ENCODE assay signal across 29 cellular contexts in genomic region chr9:110187126-110187525, GRCh38. TPM values are rescaled to one million over a fixed set of nuclear protein-coding genes. Genes with fewer than 3 reads are reported as not detected.
"Had no signal": no experiment of that assay in that cellular context is flagged by ENCODE, and none has a peak within 500 bp of the region (broad histone marks: within the 10 kb centered on the region; RNA-seq: fewer than 3 reads in every experiment).

No MANE protein-coding gene starts in this region.

- H3K4me1 ChIP-seq: SJSA1 had no signal

- H3K9me3 ChIP-seq: SJSA1 had no signal

- H3K27me3 ChIP-seq: brain microvascular endothelial cell had no signal

- H3K9me3 Mint-ChIP-seq: activated CD4-positive, alpha-beta memory T cell treated with anti-CD3 and anti-CD28 coated beads, Interleukin-2, amount 10 ng/mL, durations not matched to agents 7 days and 5 days; activated naive CD4-positive, alpha-beta T cell treated with anti-CD3 and anti-CD28 coated beads, Interleukin-2, amount 10 ng/mL, durations not matched to agents 7 days and 5 days; activated naive CD8-positive, alpha-beta T cell treated with anti-CD3 and anti-CD28 coated beads for 36 hours; activated T-helper 17 cell treated with anti-CD3 and anti-CD28 coated beads, Interleukin-2, amount 50 U/mL, for 72 hours; IgD-negative memory B cell; T-helper 1 cell treated with Interleukin-12 subunit alpha and Interleukin-12 subunit beta and Interleukin-4 antibody, amounts not matched to agents 30 μg/mL and 1 μg/mL, for 36 hours had no signal

- H3K4me1 Mint-ChIP-seq: activated CD4-positive, alpha-beta T cell treated with anti-CD3 and anti-CD28 coated beads for 36 hours; activated naive CD8-positive, alpha-beta T cell treated with anti-CD3 and anti-CD28 coated beads for 36 hours; activated T-helper 17 cell treated with anti-CD3 and anti-CD28 coated beads, Interleukin-2, amount 50 U/mL, for 72 hours had no signal

- H3K27ac ChIP-seq: brain microvascular endothelial cell, SJSA1, WERI-Rb-1 had no signal

- ATAC-seq: activated CD4-positive, alpha-beta T cell treated with anti-CD3 and anti-CD28 coated beads for 36 hours; activated T-helper 17 cell treated with anti-CD3 and anti-CD28 coated beads, Interleukin-2, amount 50 U/mL, for 72 hours; Panc1 had no signal

- H3K4me3 Mint-ChIP-seq: activated CD4-positive, alpha-beta memory T cell treated with anti-CD3 and anti-CD28 coated beads, Interleukin-2, amount 10 ng/mL, durations not matched to agents 7 days and 5 days; activated CD4-positive, alpha-beta T cell treated with anti-CD3 and anti-CD28 coated beads for 36 hours; activated naive CD4-positive, alpha-beta T cell treated with anti-CD3 and anti-CD28 coated beads, Interleukin-2, amount 10 ng/mL, durations not matched to agents 7 days and 5 days; activated naive CD8-positive, alpha-beta T cell treated with anti-CD3 and anti-CD28 coated beads for 36 hours; activated T-helper 17 cell treated with anti-CD3 and anti-CD28 coated beads, Interleukin-2, amount 50 U/mL, for 72 hours; IgD-negative memory B cell; T-helper 1 cell treated with Interleukin-12 subunit alpha and Interleukin-12 subunit beta and Interleukin-4 antibody, amounts not matched to agents 30 μg/mL and 1 μg/mL, for 36 hours had no signal

- H3K27me3 Mint-ChIP-seq: activated CD4-positive, alpha-beta T cell treated with anti-CD3 and anti-CD28 coated beads for 36 hours; activated naive CD8-positive, alpha-beta T cell treated with anti-CD3 and anti-CD28 coated beads for 36 hours; activated T-helper 17 cell treated with anti-CD3 and anti-CD28 coated beads, Interleukin-2, amount 50 U/mL, for 72 hours; IgD-negative memory B cell had no signal

- H3K4me3 ChIP-seq: SJSA1 had no signal

- DNase-seq: activated CD4-positive, alpha-beta memory T cell treated with anti-CD3 and anti-CD28 coated beads, Interleukin-2, amount 10 ng/mL, durations not matched to agents 7 days and 5 days; activated CD4-positive, alpha-beta T cell treated with anti-CD3 and anti-CD28 coated beads for 36 hours; activated CD4-positive, alpha-beta T cell treated with anti-CD3 and anti-CD28 coated beads, Interleukin-2, amount 50 U/mL, for 1 hour; activated gamma-delta T cell; activated naive CD4-positive, alpha-beta T cell treated with anti-CD3 and anti-CD28 coated beads, Interleukin-2, amount 10 ng/mL, durations not matched to agents 7 days and 5 days; activated naive CD8-positive, alpha-beta T cell treated with anti-CD3 and anti-CD28 coated beads for 36 hours; activated T-cell treated with anti-CD3 and anti-CD28 coated beads for 4 hours; activated T-cell treated with anti-CD3 and anti-CD28 coated beads, Interleukin-2, amount 50 U/mL, for 48 hours; brain microvascular endothelial cell; KG1; NCI-H1092; NCI-H1417; NCI-H2029; NCI-H510A treated with DMSO at 0.1 percent for 48 hours; NCI-H69; NK-92 treated with Interleukin-12 subunit alpha and Interleukin-12 subunit beta, amount 100 ng/mL, for 24 hours; OCI-M1; RPMI8226; SHP77; T-helper 9 cell; WERI-Rb-1 had no signal

- H3K36me3 Mint-ChIP-seq: activated naive CD4-positive, alpha-beta T cell treated with anti-CD3 and anti-CD28 coated beads, Interleukin-2, amount 10 ng/mL, durations not matched to agents 7 days and 5 days; activated naive CD8-positive, alpha-beta T cell treated with anti-CD3 and anti-CD28 coated beads for 36 hours had no signal

- H3K27ac Mint-ChIP-seq: activated CD4-positive, alpha-beta memory T cell treated with anti-CD3 and anti-CD28 coated beads, Interleukin-2, amount 10 ng/mL, durations not matched to agents 7 days and 5 days; activated CD4-positive, alpha-beta T cell treated with anti-CD3 and anti-CD28 coated beads for 36 hours; activated naive CD4-positive, alpha-beta T cell treated with anti-CD3 and anti-CD28 coated beads, Interleukin-2, amount 10 ng/mL, durations not matched to agents 7 days and 5 days; activated naive CD8-positive, alpha-beta T cell treated with anti-CD3 and anti-CD28 coated beads for 36 hours; activated T-helper 17 cell treated with anti-CD3 and anti-CD28 coated beads, Interleukin-2, amount 50 U/mL, for 72 hours; IgD-negative memory B cell; T-helper 1 cell treated with Interleukin-12 subunit alpha and Interleukin-12 subunit beta and Interleukin-4 antibody, amounts not matched to agents 30 μg/mL and 1 μg/mL, for 36 hours had no signal

- H3K36me3 ChIP-seq: brain microvascular endothelial cell, SJSA1, WERI-Rb-1 had no signal

RNA-seq across cellular contexts. Expression of gene C9orf152, which starts 20.8 kb away (rescaled TPM):
- total RNA-seq: activated CD4-positive, alpha-beta memory T cell treated with anti-CD3 and anti-CD28 coated beads, Interleukin-2, amount 10 ng/mL, durations not matched to agents 7 days and 5 days; activated CD4-positive, alpha-beta T cell treated with anti-CD3 and anti-CD28 coated beads for 36 hours; activated CD8-positive, alpha-beta memory T cell treated with anti-CD3 and anti-CD28 coated beads for 36 hours; activated naive CD8-positive, alpha-beta T cell treated with anti-CD3 and anti-CD28 coated beads for 36 hours; activated T-helper 17 cell treated with anti-CD3 and anti-CD28 coated beads, Interleukin-2, amount 50 U/mL, for 72 hours; LHCN-M2; M059J; SJSA1 had no signal
- polyA plus RNA-seq: IgD-negative memory B cell had no signal
